Comparison of ENCODE assay signal across 7 cellular contexts in genomic region chr2:10442470-10443126, GRCh38. TPM values are rescaled to one million over a fixed set of nuclear protein-coding genes. Genes with fewer than 3 reads are reported as not detected.
A peak's percentile ranks its signal among the peaks of the same experiment; 100 is the strongest.
DNase-seq lines count a peak whose midpoint lies in the region; ATAC-seq, FAIRE-seq and TF ChIP-seq lines count a peak whose summit lies in the region.
"Not testable (repeated sequence)": the region's sequence is repeated elsewhere in the genome, so short reads cannot be mapped to it uniquely, and the experiment has no call there.

No MANE protein-coding gene starts in this region.

- not testable (repeated sequence) for H2BK120ac ChIP-seq in IMR-90 (ENCODE audit: low read depth, low read length)

- not testable (repeated sequence) for H3K4me3 ChIP-seq in A549; IMR-90 (ENCODE audit: insufficient read depth, low read depth, low read length)

- H3K9me3 Mint-ChIP-seq in activated CD4-positive, alpha-beta T cell treated with anti-CD3 and anti-CD28 coated beads for 36 hours (ENCODE audit: low read depth); activated T-cell treated with anti-CD3 and anti-CD28 coated beads, Interleukin-2, amount 50 U/mL, for 72 hours; activated naive CD8-positive, alpha-beta T cell treated with anti-CD3 and anti-CD28 coated beads for 36 hours; stimulated activated effector memory CD8-positive, alpha-beta T cell treated with anti-CD3 and anti-CD28 coated beads, Interleukin-12 subunit alpha, Interleukin-12 subunit beta, amount 100 ng/mL, for 72 hours: not testable (repeated sequence)

- not testable (repeated sequence) for H4K91ac ChIP-seq in IMR-90 (ENCODE audit: insufficient read depth, low read depth, low read length)

- not testable (repeated sequence) for H3K56ac ChIP-seq in IMR-90 (ENCODE audit: extremely low read depth, insufficient read depth, low read length)

- not testable (repeated sequence) for H2AK5ac ChIP-seq in IMR-90 (ENCODE audit: low read depth, low read length)

- H3K9ac ChIP-seq in IMR-90 (ENCODE audit: low read depth, low read length) = not testable (repeated sequence)

- TF ChIP-seq EP300 in A549 (IDR thresholded peaks at IDR 0.05) = not testable (repeated sequence)

- TF ChIP-seq CTCF in A549 (IDR thresholded peaks at IDR 0.05); IMR-90 (conservative IDR thresholded peaks at IDR 0.05; ENCODE audit: low read depth, low read length): not testable (repeated sequence)

- H3K27me3 Mint-ChIP-seq in activated CD4-positive, alpha-beta T cell treated with anti-CD3 and anti-CD28 coated beads for 36 hours; activated T-cell treated with anti-CD3 and anti-CD28 coated beads, Interleukin-2, amount 50 U/mL, for 72 hours (ENCODE audit: low read depth); activated naive CD8-positive, alpha-beta T cell treated with anti-CD3 and anti-CD28 coated beads for 36 hours: not testable (repeated sequence)

- not testable (repeated sequence) for H3K27me3 ChIP-seq in IMR-90 (ENCODE audit: control insufficient read depth, insufficient read depth, low read length)

- H3K4me1 Mint-ChIP-seq in activated CD4-positive, alpha-beta T cell treated with anti-CD3 and anti-CD28 coated beads for 36 hours = peaks cover 53% of the 10 kb centered on the region
- H3K4me1 Mint-ChIP-seq in activated T-cell treated with anti-CD3 and anti-CD28 coated beads, Interleukin-2, amount 50 U/mL, for 72 hours (ENCODE audit: low read depth) = peaks cover 57% of the 10 kb centered on the region
- H3K4me1 Mint-ChIP-seq in activated naive CD8-positive, alpha-beta T cell treated with anti-CD3 and anti-CD28 coated beads for 36 hours = peaks cover 52% of the 10 kb centered on the region
- peaks cover 25% of the 10 kb centered on the region for H3K4me1 Mint-ChIP-seq in stimulated activated effector memory CD8-positive, alpha-beta T cell treated with anti-CD3 and anti-CD28 coated beads, Interleukin-12 subunit alpha, Interleukin-12 subunit beta, amount 100 ng/mL, for 72 hours

- H3K9me3 ChIP-seq in A549; IMR-90 (ENCODE audit: control insufficient read depth, insufficient read depth, low read length): not testable (repeated sequence)

- dilution Hi-C loops in IMR-90 (cut with HindIII; ENCODE audit: low sequenced_read_pairs, unreplicated experiment) = not testable (repeated sequence)

- not testable (repeated sequence) for TF ChIP-seq POLR2A in A549 (IDR thresholded peaks at IDR 0.05; ENCODE audit: low read length); IMR-90 (IDR thresholded peaks at IDR 0.05; ENCODE audit: low read depth, low read length)

- POLR2A ChIA-PET in A549 (lab: Yijun Ruan, JAX); IMR-90 (lab: Charles Lee; ENCODE audit: unreplicated experiment): not testable (repeated sequence)
- POLR2A ChIA-PET in activated CD4-positive, alpha-beta T cell treated with anti-CD3 and anti-CD28 coated beads for 36 hours (lab: Charles Lee) = interaction anchor here (0.7 kb wide), 2 partner anchors 137 to 185 kb away, joined by 3 to 9 read pairs; no protein-coding TSS in a partner anchor

- not testable (repeated sequence) for DNase-seq in A549 (ENCODE audit: low read depth in 1 of 2, low spot score in 1 of 2); IMR-90; activated CD4-positive, alpha-beta T cell treated with anti-CD3 and anti-CD28 coated beads for 36 hours; activated T-cell treated with anti-CD3 and anti-CD28 coated beads, Interleukin-2, amount 50 U/mL, for 72 hours; activated naive CD8-positive, alpha-beta T cell treated with anti-CD3 and anti-CD28 coated beads for 36 hours; epithelial cell of prostate (ENCODE audit: low read depth, low spot score); stimulated activated effector memory CD8-positive, alpha-beta T cell treated with anti-CD3 and anti-CD28 coated beads, Interleukin-12 subunit alpha, Interleukin-12 subunit beta, amount 100 ng/mL, for 72 hours (ENCODE audit: low spot score in 2 of 2)

- CTCF ChIA-PET in A549 (lab: Yijun Ruan, JAX) (interaction anchor here (1.7 to 6.7 kb wide), 2 partner anchors 8 to 370 kb away, joined by 8 to 74 read pairs; no protein-coding TSS in a partner anchor), IMR-90 (lab: Yijun Ruan, JAX) (interaction anchor here (1.0 kb wide), 1 partner anchor 34 kb away, joined by 4 read pairs; no protein-coding TSS in a partner anchor)
- CTCF ChIA-PET in activated CD4-positive, alpha-beta T cell treated with anti-CD3 and anti-CD28 coated beads for 36 hours (lab: Charles Lee) = interaction anchor here (1.1 to 3.2 kb wide), 2 partner anchors 8 to 364 kb away, joined by 3 to 15 read pairs; no protein-coding TSS in a partner anchor

- not testable (repeated sequence) for H4K8ac ChIP-seq in IMR-90 (ENCODE audit: low read depth in 2 of 2, low read length in 2 of 2)

- H2BK20ac ChIP-seq in IMR-90 (ENCODE audit: low read depth, low read length) = not testable (repeated sequence)

- H4K20me1 ChIP-seq in IMR-90 (ENCODE audit: insufficient read depth, low read length) = peaks cover 24% of the 10 kb centered on the region

- intact Hi-C loops in IMR-90 (cut with micrococcal nuclease) = not testable (repeated sequence)
- intact Hi-C loops in activated CD4-positive, alpha-beta T cell treated with anti-CD3 and anti-CD28 coated beads for 36 hours (cut with DNase I, micrococcal nuclease) = loop anchor here in 1 of 2 experiments (10.0 kb wide), 1 partner anchor 968 kb away; the partner anchor contains the start of gene IAH1

- H3K18ac ChIP-seq in IMR-90 (ENCODE audit: low read depth, low read length) = not testable (repeated sequence)

- not testable (repeated sequence) for TF ChIP-seq RAD21 in A549 (conservative IDR thresholded peaks at IDR 0.05 in 1 of 2, IDR thresholded peaks at IDR 0.05 in 1 of 2); IMR-90 (IDR thresholded peaks at IDR 0.05; ENCODE audit: low read length)

- in situ Hi-C loops in IMR-90 (cut with MboI; ENCODE audit: low sequenced_read_pairs) = not testable (repeated sequence)

- H2BK15ac ChIP-seq in IMR-90 (ENCODE audit: low read depth, low read length) = not testable (repeated sequence)

- H2AFZ ChIP-seq in IMR-90 (replicated peaks; ENCODE audit: low read length, poor library complexity) = not testable (repeated sequence)

- FAIRE-seq in A549 (lab: Jason Lieb, UNC) = not testable (repeated sequence)

- H3K36me3 Mint-ChIP-seq in activated CD4-positive, alpha-beta T cell treated with anti-CD3 and anti-CD28 coated beads for 36 hours (ENCODE audit: low read depth) = peaks cover 71% of the 10 kb centered on the region
- peaks cover 16 to 35% of the 10 kb centered on the region in 2 donors for H3K36me3 Mint-ChIP-seq in activated T-cell treated with anti-CD3 and anti-CD28 coated beads, Interleukin-2, amount 50 U/mL, for 72 hours (ENCODE audit: insufficient read depth in 2 of 2)
- peaks cover 65% of the 10 kb centered on the region for H3K36me3 Mint-ChIP-seq in activated naive CD8-positive, alpha-beta T cell treated with anti-CD3 and anti-CD28 coated beads for 36 hours
- H3K36me3 Mint-ChIP-seq in stimulated activated effector memory CD8-positive, alpha-beta T cell treated with anti-CD3 and anti-CD28 coated beads, Interleukin-12 subunit alpha, Interleukin-12 subunit beta, amount 100 ng/mL, for 72 hours = peaks cover 83% of the 10 kb centered on the region

- not testable (repeated sequence) for ATAC-seq in A549; IMR-90 (ENCODE audit: low read depth); activated CD4-positive, alpha-beta T cell treated with anti-CD3 and anti-CD28 coated beads for 36 hours; activated T-cell treated with anti-CD3 and anti-CD28 coated beads, Interleukin-2, amount 50 U/mL, for 72 hours (replicated peaks in 1 of 2); stimulated activated effector memory CD8-positive, alpha-beta T cell treated with anti-CD3 and anti-CD28 coated beads, Interleukin-12 subunit alpha, Interleukin-12 subunit beta, amount 100 ng/mL, for 72 hours

- H3K27ac ChIP-seq in A549; IMR-90 (ENCODE audit: insufficient read depth, low read length): not testable (repeated sequence)
- H3K27ac ChIP-seq in epithelial cell of prostate = peak overlapping the region; percentile 6

- H3K4me3 Mint-ChIP-seq in activated CD4-positive, alpha-beta T cell treated with anti-CD3 and anti-CD28 coated beads for 36 hours; activated naive CD8-positive, alpha-beta T cell treated with anti-CD3 and anti-CD28 coated beads for 36 hours; stimulated activated effector memory CD8-positive, alpha-beta T cell treated with anti-CD3 and anti-CD28 coated beads, Interleukin-12 subunit alpha, Interleukin-12 subunit beta, amount 100 ng/mL, for 72 hours: not testable (repeated sequence)
- peak overlapping the region in 1 of 2 donors; percentile 49 for H3K4me3 Mint-ChIP-seq in activated T-cell treated with anti-CD3 and anti-CD28 coated beads, Interleukin-2, amount 50 U/mL, for 72 hours

- not testable (repeated sequence) for H2BK5ac ChIP-seq in IMR-90 (ENCODE audit: low read depth, low read length, poor library complexity, severe bottlenecking)

- H3K4me1 ChIP-seq in A549 = peaks cover 12% of the 10 kb centered on the region
- H3K4me1 ChIP-seq in IMR-90 (ENCODE audit: control insufficient read depth, insufficient read depth, low read length) = not testable (repeated sequence)

- not testable (repeated sequence) for H3K14ac ChIP-seq in IMR-90 (replicated peaks; ENCODE audit: low read depth, low read length)

- H3K23ac ChIP-seq in IMR-90 (ENCODE audit: low read depth, low read length) = not testable (repeated sequence)

- H2AK9ac ChIP-seq in IMR-90 (replicated peaks; ENCODE audit: low read depth, low read length, poor library complexity) = not testable (repeated sequence)

- peaks cover 14 to 35% of the 10 kb centered on the region in 2 experiments; a peak in 3 of 4 replicates for H3K79me1 ChIP-seq in IMR-90 (ENCODE audit: low read depth in 1 of 2, low read length in 2 of 2)

- BruUV-seq in IMR-90 (replicated peaks; lab: Mats Ljungman, UMichigan) = not testable (repeated sequence)

- not testable (repeated sequence) for H4K5ac ChIP-seq in IMR-90 (ENCODE audit: low read depth, low read length)

- H3K4ac ChIP-seq in IMR-90 (ENCODE audit: low read depth, low read length) = not testable (repeated sequence)

- not testable (repeated sequence) for H3K4me2 ChIP-seq in A549; IMR-90 (ENCODE audit: low read depth, low read length)

- H3K9me1 ChIP-seq in IMR-90 (ENCODE audit: insufficient read depth, low read length) = not testable (repeated sequence)

- peak overlapping the region; percentile 94 for H3K27ac Mint-ChIP-seq in activated CD4-positive, alpha-beta T cell treated with anti-CD3 and anti-CD28 coated beads for 36 hours
- H3K27ac Mint-ChIP-seq in activated T-cell treated with anti-CD3 and anti-CD28 coated beads, Interleukin-2, amount 50 U/mL, for 72 hours = peak overlapping the region; percentile 31
- peak overlapping the region; percentile 84 for H3K27ac Mint-ChIP-seq in activated naive CD8-positive, alpha-beta T cell treated with anti-CD3 and anti-CD28 coated beads for 36 hours
- H3K27ac Mint-ChIP-seq in stimulated activated effector memory CD8-positive, alpha-beta T cell treated with anti-CD3 and anti-CD28 coated beads, Interleukin-12 subunit alpha, Interleukin-12 subunit beta, amount 100 ng/mL, for 72 hours = peak overlapping the region; percentile 52

- 94% methylated on average over 2 of the region's 2 CpGs for WGBS in A549 (ENCODE audit: missing lambda C conversion rate)
- WGBS in IMR-90 (ENCODE audit: extremely low coverage in 2 of 2, insufficient read length in 1 of 2), 2 experiments = no CpG with 5 or more reads among the region's 2 CpGs

- peaks cover 35% of the 10 kb centered on the region for H3K36me3 ChIP-seq in IMR-90 (ENCODE audit: control insufficient read depth, insufficient read depth, low read length)

RNA-seq across cellular contexts. Expression of gene ODC1, which starts 5.5 kb away (rescaled TPM):
- polyA plus RNA-seq in A549 (2011; rRNA removed) = 198 and 265 TPM in 2 replicates
- 147 and 159 TPM in 2 replicates for polyA plus RNA-seq in A549 (2012; cell fraction: cytosol; rRNA removed)
- 84.5 and 165 TPM in 2 replicates for polyA plus RNA-seq in A549 (2012; cell fraction: nucleus; rRNA removed)
- polyA plus RNA-seq in A549 (2017; fragmentation: RNase III; extraction: RNeasy Plus Mini Kit Qiagen cat#74134 plus additional on column Dnase treatment) = 56.3 to 89.5 TPM (median 57.8 TPM) in 3 replicates
- 110 and 113 TPM in 2 replicates for polyA minus RNA-seq in A549 (2011; rRNA and poly(A)+ RNA removed)
- 204 and 251 TPM in 2 replicates for total RNA-seq in IMR-90 (2012; rRNA removed)
- 103 and 117 TPM in 2 replicates for polyA plus RNA-seq in IMR-90 (2012; rRNA removed)
- 55.7 and 87.1 TPM in 2 replicates for polyA plus RNA-seq in IMR-90 (2012; cell fraction: cytosol; rRNA removed)
- polyA plus RNA-seq in IMR-90 (2012; cell fraction: nucleus; rRNA removed; ENCODE audit: low replicate concordance) = 43.7 and 137 TPM in 2 replicates
- total RNA-seq in activated CD4-positive, alpha-beta T cell treated with anti-CD3 and anti-CD28 coated beads for 36 hours = 100 to 1,000 TPM; 158 to 170 TPM
- 10 to 100 TPM; 72.0 to 73.5 TPM for total RNA-seq in activated T-cell treated with anti-CD3 and anti-CD28 coated beads, Interleukin-2, amount 50 U/mL, for 72 hours
- total RNA-seq in activated naive CD8-positive, alpha-beta T cell treated with anti-CD3 and anti-CD28 coated beads for 36 hours = 100 to 1,000 TPM; 357 to 367 TPM

Comparison
In these comparisons a context has a peak if more than half of its experiments do, and no peak if none do; other contexts are left out.
1. H3K27ac Mint-ChIP-seq: peak in every context shown above with its lines; median percentile 94 in activated CD4-positive, alpha-beta T cell treated with anti-CD3 and anti-CD28 coated beads for 36 hours; 84 in activated naive CD8-positive, alpha-beta T cell treated with anti-CD3 and anti-CD28 coated beads for 36 hours; 52 in stimulated activated effector memory CD8-positive, alpha-beta T cell treated with anti-CD3 and anti-CD28 coated beads, Interleukin-12 subunit alpha, Interleukin-12 subunit beta, amount 100 ng/mL, for 72 hours; 31 in activated T-cell treated with anti-CD3 and anti-CD28 coated beads, Interleukin-2, amount 50 U/mL, for 72 hours.